Comparison of ENCODE assay signal across 22 cellular contexts in genomic region chr14:48325486-48325885, GRCh38.
DNase-seq lines count a peak whose midpoint lies in the region; ATAC-seq and TF ChIP-seq lines count a peak whose summit lies in the region.
"Had no signal": no experiment of that assay in that cellular context is flagged by ENCODE, and none has a peak within 500 bp of the region (broad histone marks: within the 10 kb centered on the region; RNA-seq: fewer than 3 reads in every experiment).

No MANE protein-coding gene starts in this region.

- POLR2A ChIA-PET in activated CD4-positive, alpha-beta memory T cell treated with anti-CD3 and anti-CD28 coated beads for 36 hours (lab: Charles Lee), result no interaction called here

- H3K79me2 ChIP-seq in GM23338 (replicated peaks; ENCODE audit: insufficient read depth), result no peaks in the 10 kb centered on the region

- intact Hi-C loops in activated CD4-positive, alpha-beta memory T cell treated with anti-CD3 and anti-CD28 coated beads for 36 hours (cut with micrococcal nuclease), result no loop called here

- H3K9me3 Mint-ChIP-seq in GM23338, result no peaks in the 10 kb centered on the region
- no peaks in the 10 kb centered on the region for H3K9me3 Mint-ChIP-seq in activated CD4-positive, alpha-beta memory T cell treated with anti-CD3 and anti-CD28 coated beads for 36 hours

- H3K27ac ChIP-seq in GM23338 (ENCODE audit: low read depth), result no peak overlapping the region
- H3K27ac ChIP-seq: GM23248 had no signal

- H3K27me3 ChIP-seq in GM23338 (ENCODE audit: insufficient read depth) (no peaks in the 10 kb centered on the region), kidney epithelial cell (ENCODE audit: control insufficient read depth, insufficient read depth, low read length) (no peaks in the 10 kb centered on the region)
- H3K27me3 ChIP-seq: BE2C had no signal

- CTCF ChIA-PET in activated CD4-positive, alpha-beta memory T cell treated with anti-CD3 and anti-CD28 coated beads for 36 hours (lab: Charles Lee), result no interaction called here

- no peaks in the 10 kb centered on the region for H3F3A ChIP-seq in GM23338 (replicated peaks; ENCODE audit: low read depth)

- peaks cover 6% of the 10 kb centered on the region for H3K27me3 Mint-ChIP-seq in GM23338 (ENCODE audit: insufficient read depth, low read depth, poor library complexity)
- H3K27me3 Mint-ChIP-seq in activated CD4-positive, alpha-beta memory T cell treated with anti-CD3 and anti-CD28 coated beads for 36 hours, result no peaks in the 10 kb centered on the region
- H3K27me3 Mint-ChIP-seq: CD4-positive, CD25-positive, alpha-beta regulatory T cell had no signal

- H3K36me3 ChIP-seq in GM23338 (ENCODE audit: insufficient read depth) (no peaks in the 10 kb centered on the region), kidney epithelial cell (ENCODE audit: control insufficient read depth, insufficient read depth, low read length) (no peaks in the 10 kb centered on the region)
- H3K36me3 ChIP-seq: BE2C had no signal

- H3K4me1 Mint-ChIP-seq in GM23338, result no peaks in the 10 kb centered on the region
- no peaks in the 10 kb centered on the region for H3K4me1 Mint-ChIP-seq in activated CD4-positive, alpha-beta memory T cell treated with anti-CD3 and anti-CD28 coated beads for 36 hours (ENCODE audit: low read depth)
- H3K4me1 Mint-ChIP-seq: CD4-positive, CD25-positive, alpha-beta regulatory T cell had no signal

- ATAC-seq in GM23338, result no peak
- no peak for ATAC-seq in GM19328 (IDR thresholded peaks at IDR 0.05; ENCODE audit: unreplicated experiment)
- no peak for ATAC-seq in GM18502 (IDR thresholded peaks at IDR 0.05; ENCODE audit: poor library complexity, unreplicated experiment)
- ATAC-seq: GM12878, HCT116, HepG2, Right ventricle myocardium inferior had no signal

- no peak overlapping the region for H3K27ac Mint-ChIP-seq in GM23338
- no peak overlapping the region for H3K27ac Mint-ChIP-seq in activated CD4-positive, alpha-beta memory T cell treated with anti-CD3 and anti-CD28 coated beads for 36 hours
- H3K27ac Mint-ChIP-seq: CD4-positive, CD25-positive, alpha-beta regulatory T cell had no signal

- DNase-seq in GM23338 (ENCODE audit: low spot score), result no peak
- peak; percentile 70 for DNase-seq in NCI-H226
- peak; percentile 46 for DNase-seq in amniotic epithelial cell (ENCODE audit: low read depth)
- DNase-seq in kidney epithelial cell (ENCODE audit: low read depth), result peak; percentile 7
- no peak for DNase-seq in T-helper 2 cell
- DNase-seq in activated CD4-positive, alpha-beta memory T cell treated with anti-CD3 and anti-CD28 coated beads for 36 hours, result no peak
- DNase-seq: BE2C; CD4-positive, CD25-positive, alpha-beta regulatory T cell; EL; GM23248; KG1; NCI-H1417; NCI-H187; NCI-H2107; NCI-H510A treated with DMSO at 0.1 percent for 48 hours; NCI-H82 had no signal

- H3K4me2 ChIP-seq in GM23338, result no peak overlapping the region

- H3K36me3 Mint-ChIP-seq in GM23338 (ENCODE audit: low read depth), result no peaks in the 10 kb centered on the region
- H3K36me3 Mint-ChIP-seq in activated CD4-positive, alpha-beta memory T cell treated with anti-CD3 and anti-CD28 coated beads for 36 hours, result no peaks in the 10 kb centered on the region
- H3K36me3 Mint-ChIP-seq: CD4-positive, CD25-positive, alpha-beta regulatory T cell had no signal

- no peak overlapping the region for H3K4me3 Mint-ChIP-seq in GM23338
- no peak overlapping the region for H3K4me3 Mint-ChIP-seq in activated CD4-positive, alpha-beta memory T cell treated with anti-CD3 and anti-CD28 coated beads for 36 hours
- H3K4me3 Mint-ChIP-seq: CD4-positive, CD25-positive, alpha-beta regulatory T cell had no signal

- TF ChIP-seq CTCF in GM23338 (conservative IDR thresholded peaks at IDR 0.05; ENCODE audit: low read depth in 2 of 2), result no peak
- TF ChIP-seq CTCF in kidney epithelial cell (IDR thresholded peaks at IDR 0.05; ENCODE audit: insufficient read depth, low read length, poor library complexity, severe bottlenecking), result no peak

- H2AFZ ChIP-seq in GM23338, result 0 out of 2 replicates have a peak overlapping the region, but pooled peaks have one; percentile 45
- H2AFZ ChIP-seq: GM23248 had no signal

- no peaks in the 10 kb centered on the region for H3K4me1 ChIP-seq in GM23338 (ENCODE audit: insufficient read depth)
- H3K4me1 ChIP-seq: BE2C had no signal

- H3K9me2 ChIP-seq in GM23338 (ENCODE audit: insufficient read depth), result no peaks in the 10 kb centered on the region

- H3K4me3 ChIP-seq in GM23338 (no peak overlapping the region), kidney epithelial cell (ENCODE audit: low read depth, low read length) (no peak overlapping the region)
- H3K4me3 ChIP-seq: GM12878, GM23248 had no signal

- no peaks in the 10 kb centered on the region for H4K20me1 ChIP-seq in GM23338 (replicated peaks; ENCODE audit: insufficient read depth)

TF ChIP-seq in GM23338, 12 proteins besides CTCF, POLR2A, EP300 and RAD21 (continues in another document):
- TF ChIP-seq ZNF331 (CRISPR knock-in tag; IDR thresholded peaks at IDR 0.05; ENCODE audit: low read depth) (no peak), EZH2 (IDR thresholded peaks at IDR 0.05; ENCODE audit: low read depth, unreplicated experiment) (no peak), REST (IDR thresholded peaks at IDR 0.05; ENCODE audit: unreplicated experiment) (no peak), NANOG (IDR thresholded peaks at IDR 0.05; ENCODE audit: borderline replicate concordance) (no peak), EZH2phosphoT487 (IDR thresholded peaks at IDR 0.05; ENCODE audit: unreplicated experiment) (no peak), ETS1 (IDR thresholded peaks at IDR 0.05) (no peak), POLR2AphosphoS5 (IDR thresholded peaks at IDR 0.05; ENCODE audit: low read depth) (no peak)

Comparison
In these comparisons a context has a peak if more than half of its experiments do, and no peak if none do; other contexts are left out.
1. DNase-seq: peak in NCI-H226 (single experiment), amniotic epithelial cell (single experiment) and kidney epithelial cell (single experiment); none in GM23338 (single experiment), T-helper 2 cell (0 of 5) and activated CD4-positive, alpha-beta memory T cell treated with anti-CD3 and anti-CD28 coated beads for 36 hours (single experiment).